ENCODE assay signal across 8 cellular contexts in genomic region chr11:95790123-95790932, GRCh38. TPM values are rescaled to one million over a fixed set of nuclear protein-coding genes. Genes with fewer than 3 reads are reported as not detected.
DNase-seq lines count a peak whose midpoint lies in the region; ATAC-seq and TF ChIP-seq lines count a peak whose summit lies in the region.

CEP57 (plus strand) TSS chr11:95790498; CDS start chr11:95790699, 201 bp downstream.

- H3K4me3 Mint-ChIP-seq in IgD-negative memory B cell, result peak within 1 kb of the TSS; percentile 99 to 100 (median 100)

- no peaks in the 10 kb centered on the region for H3K9me3 Mint-ChIP-seq in IgD-negative memory B cell

- peaks cover 24% of the 10 kb centered on the region for H3K4me1 ChIP-seq in mononuclear cell (ENCODE audit: insufficient read depth, low read length)

- H3K27me3 Mint-ChIP-seq in IgD-negative memory B cell, result no peaks in the 10 kb centered on the region

- peak within 1 kb of the TSS; percentile 100 for H3K27ac Mint-ChIP-seq in IgD-negative memory B cell

- H3K4me1 Mint-ChIP-seq in IgD-negative memory B cell, result peaks cover 27 to 38% (median 37%) of the 10 kb centered on the region in 3 donors

- peak; percentile 97 for DNase-seq in DMS 273 (lab: John Stamatoyannopoulos, UW; ENCODE audit: unreplicated experiment)
- DNase-seq in OCI-M2 (lab: John Stamatoyannopoulos, UW; ENCODE audit: unreplicated experiment), result peak; percentile 47
- peak; percentile 97 for DNase-seq in activated T-cell treated with anti-CD3 and anti-CD28 coated beads for 4 hours
- peak; percentile 99 for DNase-seq in epithelial cell of esophagus (ENCODE audit: low read depth)
- peak; percentile 85 to 88 for DNase-seq in stimulated activated CD8-positive, alpha-beta memory T cell treated with anti-CD3 and anti-CD28 coated beads, Interleukin-4, amount 100 ng/mL, for 1 hour (ENCODE audit: low read depth in 2 of 2, low spot score in 1 of 2)

- H3K4me3 ChIP-seq in epithelial cell of esophagus (ENCODE audit: low read length) (peak within 1 kb of the TSS; percentile 97), mononuclear cell (ENCODE audit: low read length) (peak within 1 kb of the TSS; percentile 78)

- no peaks in the 10 kb centered on the region for H3K27me3 ChIP-seq in mononuclear cell (ENCODE audit: insufficient read depth, low read length)

- H3K9me3 ChIP-seq in mononuclear cell (ENCODE audit: low read depth, low read length), result no peaks in the 10 kb centered on the region

- no peak for TF ChIP-seq CTCF in epithelial cell of esophagus (IDR thresholded peaks at IDR 0.05; ENCODE audit: insufficient read depth, low read depth, low read length, missing control alignments)

- peaks cover 4% of the 10 kb centered on the region for H3K36me3 Mint-ChIP-seq in IgD-negative memory B cell

- peak; percentile 70 for ATAC-seq in GM21529 (IDR thresholded peaks at IDR 0.05; ENCODE audit: unreplicated experiment)

RNA-seq across cellular contexts. Expression of gene CEP57, which starts in this region (rescaled TPM):
- polyA plus RNA-seq in IgD-negative memory B cell, result 47.4 TPM
- total RNA-seq in mononuclear cell, result 71.9 TPM

Comparison
In these comparisons a context has a peak if more than half of its experiments do, and no peak if none do; other contexts are left out.
1. Peak in every context shown above with its lines: DNase-seq, ATAC-seq and H3K4me3 ChIP-seq.
2. DNase-seq: peak in every context shown above with its lines; median percentile 99 in epithelial cell of esophagus; 97 in DMS 273; 97 in activated T-cell treated with anti-CD3 and anti-CD28 coated beads for 4 hours; 86 in stimulated activated CD8-positive, alpha-beta memory T cell treated with anti-CD3 and anti-CD28 coated beads, Interleukin-4, amount 100 ng/mL, for 1 hour; 47 in OCI-M2.